ENCODE assay signal across 1 cellular context in the genomic region with DNA sequence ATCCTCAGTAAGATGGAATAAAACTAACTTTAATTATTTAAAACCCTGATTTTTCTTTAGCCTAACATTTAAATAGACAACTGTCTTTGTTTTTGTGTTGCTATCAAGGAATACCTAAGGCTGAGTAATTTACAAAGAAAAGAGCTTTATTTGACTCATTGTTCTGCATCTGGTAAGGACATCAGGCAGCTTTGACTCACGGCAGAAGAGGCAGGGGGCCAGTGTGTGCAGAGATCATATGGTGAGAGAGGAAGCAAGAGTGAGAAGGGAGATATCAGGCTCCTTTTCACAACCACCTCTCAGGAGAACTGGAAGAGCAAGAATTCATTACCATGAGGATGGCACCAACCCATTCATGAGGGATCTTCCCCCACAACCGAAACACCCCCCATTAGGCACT.
TF ChIP-seq lines count a peak whose summit lies in the region.

No MANE protein-coding gene starts in this region.

TF ChIP-seq in H1, 55 proteins besides CTCF, POLR2A, EP300 and RAD21:
- TF ChIP-seq TBP (IDR thresholded peaks at IDR 0.05; ENCODE audit: low read depth, low read length) (no peak), RXRA (IDR thresholded peaks at IDR 0.05; ENCODE audit: insufficient read depth, low read depth, low read length) (no peak), SIN3A (conservative IDR thresholded peaks at IDR 0.05 in 1 of 2, IDR thresholded peaks at IDR 0.05 in 1 of 2; ENCODE audit: low read depth in 1 of 2, low read length in 2 of 2) (no peak), EGR1 (IDR thresholded peaks at IDR 0.05; ENCODE audit: borderline replicate concordance, low read depth, low read length) (no peak), RBBP5 (IDR thresholded peaks at IDR 0.05; ENCODE audit: borderline replicate concordance, low read depth, low read length) (no peak), NRF1 (IDR thresholded peaks at IDR 0.05; ENCODE audit: low read depth, low read length) (no peak), KDM1A (IDR thresholded peaks at IDR 0.05; ENCODE audit: borderline replicate concordance, low read length) (no peak), CEBPB (IDR thresholded peaks at IDR 0.05; ENCODE audit: low read depth, low read length) (no peak), SRF (IDR thresholded peaks at IDR 0.05; ENCODE audit: low read depth, low read length) (no peak), SUZ12 (IDR thresholded peaks at IDR 0.05; ENCODE audit: low read length) (no peak), SP2 (IDR thresholded peaks at IDR 0.05; ENCODE audit: low read length) (no peak), KDM4A (IDR thresholded peaks at IDR 0.05; ENCODE audit: low read depth, low read length, severe bottlenecking) (no peak), TAF7 (optimal IDR thresholded peaks at IDR 0.05; ENCODE audit: borderline replicate concordance, low read depth, low read length) (no peak), CREB1 (IDR thresholded peaks at IDR 0.05) (no peak), BCL11A (IDR thresholded peaks at IDR 0.05; ENCODE audit: low read depth in 2 of 2, low read length in 2 of 2) (no peak), RNF2 (IDR thresholded peaks at IDR 0.05; ENCODE audit: borderline replicate concordance, low read depth, low read length, missing control alignments, poor library complexity, severe bottlenecking) (no peak), HDAC2 (IDR thresholded peaks at IDR 0.05; ENCODE audit: borderline replicate concordance in 1 of 2, low read depth in 2 of 2, low read length in 2 of 2) (no peak), POLR2AphosphoS5 (IDR thresholded peaks at IDR 0.05; ENCODE audit: low read depth, low read length) (no peak), PHF8 (conservative IDR thresholded peaks at IDR 0.05; ENCODE audit: low read depth, low read length) (no peak)
